ENCODE assay signal across 10 cellular contexts in the genomic region with DNA sequence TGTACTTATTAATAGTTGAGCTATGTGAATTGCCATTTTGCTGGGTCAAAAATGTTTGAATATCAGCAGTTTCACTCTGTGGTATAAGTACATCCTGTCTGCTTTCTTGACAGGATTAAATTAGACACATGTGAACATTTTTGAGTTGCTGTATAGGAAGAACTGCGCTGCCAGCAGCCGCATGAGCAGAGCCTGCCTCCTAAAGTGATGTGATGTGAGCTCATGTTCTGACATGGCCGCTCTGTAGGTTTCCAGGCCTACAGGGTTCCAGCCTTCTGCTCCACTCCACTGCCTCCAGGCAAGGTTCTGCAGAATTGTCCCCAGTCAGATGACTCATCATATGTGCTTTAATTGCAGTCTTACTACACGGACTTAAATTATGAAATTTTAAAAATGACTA.
A peak's percentile ranks its signal among the peaks of the same experiment; 100 is the strongest.
DNase-seq lines count a peak whose midpoint lies in the region; ATAC-seq and TF ChIP-seq lines count a peak whose summit lies in the region.
"Had no signal": no experiment of that assay in that cellular context is flagged by ENCODE, and none has a peak within 500 bp of the region (broad histone marks: within the 10 kb centered on the region; RNA-seq: fewer than 3 reads in every experiment).

No MANE protein-coding gene starts in this region.

- peak; percentile 78 for ATAC-seq in GM18858 (IDR thresholded peaks at IDR 0.05; ENCODE audit: unreplicated experiment)
- peak; percentile 80 for ATAC-seq in GM21515 (IDR thresholded peaks at IDR 0.05; ENCODE audit: unreplicated experiment)
- ATAC-seq in HG03457 (IDR thresholded peaks at IDR 0.05; ENCODE audit: unreplicated experiment) = peak; percentile 64
- no peak for ATAC-seq in left cardiac atrium

- no peak overlapping the region for H3K27ac ChIP-seq in vagina
- H3K27ac ChIP-seq: parathyroid adenoma had no signal

- no peaks in the 10 kb centered on the region for H3K27me3 ChIP-seq in vagina

- no peak for TF ChIP-seq POLR2A in vagina (IDR thresholded peaks at IDR 0.05)

- no peaks in the 10 kb centered on the region for H3K9me3 ChIP-seq in vagina

- intact Hi-C loops in left cardiac atrium (cut with DNase I) = no loop called here
- intact Hi-C loops in vagina (cut with DNase I) = no loop called here

- no peak overlapping the region for H3K4me3 ChIP-seq in vagina

- no peak for TF ChIP-seq CTCF in vagina (IDR thresholded peaks at IDR 0.05)

- DNase-seq in fibroblast of peridontal ligament (ENCODE audit: extremely low read depth) (peak; percentile 7), left cardiac atrium (no peak), NCI-H2029 (lab: John Stamatoyannopoulos, UW) (no peak), NCI-H510A treated with DMSO at 0.1 percent for 48 hours (lab: John Stamatoyannopoulos, UW) (no peak), vagina (ENCODE audit: extremely low spot score in 2 of 2) (no peak)
- DNase-seq: NCI-H1694 had no signal

- H3K4me1 ChIP-seq in vagina = no peaks in the 10 kb centered on the region
- H3K4me1 ChIP-seq: parathyroid adenoma had no signal

- peaks cover 0 to 22% of the 10 kb centered on the region in 2 donors for H3K36me3 ChIP-seq in vagina

Comparison
In these comparisons a context has a peak if more than half of its experiments do, and no peak if none do; other contexts are left out.
1. ATAC-seq: peak in GM18858 (single experiment), GM21515 (single experiment) and HG03457 (single experiment); none in left cardiac atrium (0 of 2).